ENCODE assay signal across 15 cellular contexts in the genomic region with DNA sequence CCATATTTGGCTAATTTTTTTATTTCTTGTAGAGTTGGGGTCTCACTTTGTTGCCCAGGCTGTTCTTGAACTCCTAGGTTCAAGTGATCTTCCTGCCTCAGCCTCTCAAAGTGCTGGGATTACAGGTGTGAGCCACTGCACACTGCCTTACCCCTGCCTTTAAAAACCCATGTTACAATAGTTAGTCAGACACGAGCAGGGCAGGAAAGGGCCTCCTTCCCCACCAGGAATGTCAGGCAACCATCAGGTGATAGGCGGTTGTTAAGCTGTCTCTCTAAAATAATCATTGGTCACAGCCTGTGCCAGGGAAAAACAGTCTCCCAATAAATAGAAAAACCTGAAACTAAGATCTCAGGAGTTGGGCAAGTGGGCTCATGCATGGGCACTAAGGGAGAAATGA.
DNase-seq lines count a peak whose midpoint lies in the region; ATAC-seq and TF ChIP-seq lines count a peak whose summit lies in the region.
"Had no signal": no experiment of that assay in that cellular context is flagged by ENCODE, and none has a peak within 500 bp of the region (broad histone marks: within the 10 kb centered on the region; RNA-seq: fewer than 3 reads in every experiment).

No MANE protein-coding gene starts in this region.

- H3K27ac ChIP-seq in HEK293 (ENCODE audit: extremely low read depth, low read depth, low read length), result no peak overlapping the region
- H3K27ac ChIP-seq in RWPE2 (ENCODE audit: poor library complexity, severe bottlenecking), result no peak overlapping the region

- H3K9me3 ChIP-seq in HEK293 (ENCODE audit: control insufficient read depth, insufficient read depth, low read depth, low read length) (no peaks in the 10 kb centered on the region), RWPE2 (ENCODE audit: severe bottlenecking) (no peaks in the 10 kb centered on the region)
- H3K9me3 ChIP-seq: Caco-2 had no signal

- CTCF ChIA-PET in HEK293 (lab: Yijun Ruan, JAX), result interaction anchor here (0.6 to 2.2 kb wide), 6 partner anchors 35 to 380 kb away, joined by 3 to 12 read pairs (median 4); partner anchors contain the start of genes OR12D1 and OR12D3

- ATAC-seq in RWPE2 (ENCODE audit: low read depth) (peak; percentile 55; the same call in 1 of the 3 replicates), HG02763 (IDR thresholded peaks at IDR 0.05; ENCODE audit: unreplicated experiment) (no peak)
- ATAC-seq: CD8-positive, alpha-beta T cell; GM23338; HCT116 had no signal

- POLR2A ChIA-PET in HEK293 (lab: Yijun Ruan, JAX), result no interaction called here

- TF ChIP-seq CTCF in HEK293 (tag by site-specific recombination; IDR thresholded peaks at IDR 0.05) (no peak), RWPE2 (IDR thresholded peaks at IDR 0.05; ENCODE audit: poor library complexity, severe bottlenecking) (no peak), retinal pigment epithelial cell (conservative IDR thresholded peaks at IDR 0.05; ENCODE audit: low read depth, low read length) (no peak)

- no peaks in the 10 kb centered on the region for H3K27me3 ChIP-seq in RWPE2 (ENCODE audit: insufficient read depth, poor library complexity, severe bottlenecking)

- H3K4me3 ChIP-seq in HEK293 (ENCODE audit: low read depth, low read length) (no peak overlapping the region), RWPE2 (ENCODE audit: severe bottlenecking) (no peak overlapping the region), retinal pigment epithelial cell (ENCODE audit: low read length) (no peak overlapping the region)
- H3K4me3 ChIP-seq: GM23338 had no signal

- H3K4me1 ChIP-seq in HEK293 (ENCODE audit: control insufficient read depth, insufficient read depth, low read length) (peaks cover 13% of the 10 kb centered on the region), RWPE2 (ENCODE audit: insufficient read depth, poor library complexity, severe bottlenecking) (no peaks in the 10 kb centered on the region)
- H3K4me1 ChIP-seq: Caco-2 had no signal

- DNase-seq in RWPE2 (ENCODE audit: low spot score) (no peak), kidney tubule cell (ENCODE audit: low spot score) (peak; percentile 17), retinal pigment epithelial cell (ENCODE audit: low read depth) (peak; percentile 21), NCI-H774 (lab: John Stamatoyannopoulos, UW) (no peak)
- DNase-seq: C1 segment of cervical spinal cord; Caco-2; CD8-positive, alpha-beta T cell; DMS153; GF-D8; H9; HFFc6 had no signal

- no peaks in the 10 kb centered on the region for H3K36me3 ChIP-seq in HEK293 (ENCODE audit: control insufficient read depth in 2 of 2, insufficient read depth in 1 of 2, low read length in 2 of 2)
- no peaks in the 10 kb centered on the region for H3K36me3 ChIP-seq in RWPE2 (ENCODE audit: low read depth)

TF ChIP-seq in HEK293, 187 proteins besides CTCF, POLR2A, EP300 and RAD21:
- TF ChIP-seq PRDM6 (tag by site-specific recombination; IDR thresholded peaks at IDR 0.05) (peak; percentile 37; the same call in 1 of the 2 replicates), KLF17 (tag by site-specific recombination; IDR thresholded peaks at IDR 0.05) (no peak)

Comparison
In these comparisons a context has a peak if more than half of its experiments do, and no peak if none do; other contexts are left out.
1. DNase-seq: peak in kidney tubule cell (single experiment) and retinal pigment epithelial cell (single experiment); none in RWPE2 (single experiment) and NCI-H774 (single experiment).